14 cellular contexts compared by ENCODE assay signal in the genomic region with DNA sequence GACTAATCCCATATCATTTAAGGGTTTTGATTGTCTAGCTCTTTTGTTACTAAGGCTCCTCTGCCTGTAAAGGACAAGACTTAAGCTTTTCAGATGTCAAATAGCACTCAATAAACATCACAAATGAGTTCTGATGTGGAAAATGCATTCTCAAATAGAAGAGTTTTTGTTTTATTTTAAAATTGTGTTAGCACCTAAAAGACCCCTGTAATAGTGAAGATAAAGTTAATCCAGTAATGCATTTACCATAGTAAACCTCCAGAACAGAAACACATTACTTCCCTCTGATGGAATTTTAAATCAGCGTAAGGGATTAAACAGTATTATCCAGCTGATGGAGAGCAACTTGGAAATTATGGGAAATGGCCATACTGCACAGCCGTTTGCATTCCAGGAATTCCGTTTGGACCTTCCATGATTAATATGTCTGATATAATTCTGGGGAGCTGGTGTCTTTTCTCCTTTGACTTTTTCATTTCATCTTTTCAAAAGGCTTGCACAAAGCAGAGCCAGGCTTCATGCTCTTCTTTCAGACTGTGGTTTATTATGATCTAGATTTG.
DNase-seq lines count a peak whose midpoint lies in the region; ATAC-seq, FAIRE-seq and TF ChIP-seq lines count a peak whose summit lies in the region.
"Had no signal": no experiment of that assay in that cellular context is flagged by ENCODE, and none has a peak within 500 bp of the region (broad histone marks: within the 10 kb centered on the region; RNA-seq: fewer than 3 reads in every experiment).

No MANE protein-coding gene starts in this region.

- ATAC-seq in GM18907 (IDR thresholded peaks at IDR 0.05; ENCODE audit: unreplicated experiment) (no peak), HG03571 (IDR thresholded peaks at IDR 0.05; ENCODE audit: unreplicated experiment) (no peak)
- ATAC-seq: CD8-positive, alpha-beta T cell had no signal

- H2BK12ac ChIP-seq in H1 (ENCODE audit: low read depth, low read length): no peak overlapping the region

- no peaks in the 10 kb centered on the region for H3K9me2 ChIP-seq in SK-N-SH

- 69% methylated on average over 3 of the region's 3 CpGs for WGBS in SK-N-SH (ENCODE audit: low lambda C conversion rate)
- 78% methylated on average over 3 of the region's 3 CpGs; no CpG with 5 or more reads in 1 of the 2 experiments for WGBS in H1 (ENCODE audit: extremely low coverage in 1 of 2, insufficient coverage in 1 of 2, insufficient read length in 1 of 2, insufficient replicate concordance in 2 of 2, low coverage in 1 of 2, low lambda C conversion rate in 2 of 2, missing lambda C conversion rate in 1 of 2), 2 experiments
- 19% methylated on average over 3 of the region's 3 CpGs for WGBS in smooth muscle cell (ENCODE audit: low lambda C conversion rate)

- FAIRE-seq in H1 (lab: Jason Lieb, UNC): no peak
- FAIRE-seq: D721Med had no signal

- no peak overlapping the region for H3K4ac ChIP-seq in H1 (replicated peaks; ENCODE audit: insufficient read length, low read depth, low read length)

- no peak overlapping the region for H2BK15ac ChIP-seq in H1 (ENCODE audit: low read length)

- CTCF ChIA-PET in SK-N-SH (lab: Yijun Ruan, JAX): no interaction called here
- CTCF ChIA-PET in H1 (lab: Charles Lee; ENCODE audit: partially characterized antibody): interaction anchor here (0.6 kb wide), 1 partner anchor 98 kb away, joined by 3 read pairs; no protein-coding TSS in a partner anchor

- no peak overlapping the region for H4K91ac ChIP-seq in H1 (replicated peaks; ENCODE audit: insufficient read length, low read length)

- H3K14ac ChIP-seq in H1 (ENCODE audit: insufficient read length): no peak overlapping the region

- H4K5ac ChIP-seq in H1 (ENCODE audit: insufficient read length, low read depth, low read length): no peak overlapping the region

- H3K4me3 ChIP-seq in HAP-1 (no peak overlapping the region), SK-N-SH (ENCODE audit: low read depth in 2 of 2, low read length in 1 of 2) (no peak overlapping the region), H1 (ENCODE audit: extremely low read depth in 1 of 4, insufficient read depth in 2 of 4, low read depth in 3 of 4, low read length in 4 of 4) (no peak overlapping the region), smooth muscle cell (no peak overlapping the region)

- no peak overlapping the region for H3K9ac ChIP-seq in SK-N-SH
- no peak overlapping the region for H3K9ac ChIP-seq in H1 (replicated peaks in 1 of 4; ENCODE audit: extremely low read depth in 1 of 4, low read depth in 3 of 4, low read length in 3 of 4)
- no peak overlapping the region for H3K9ac ChIP-seq in smooth muscle cell (ENCODE audit: low read depth)

- H3K23ac ChIP-seq in H1 (ENCODE audit: insufficient read length): no peak overlapping the region

- H3F3A ChIP-seq in SK-N-SH (replicated peaks; ENCODE audit: insufficient read depth): no peaks in the 10 kb centered on the region
- peaks cover 13% of the 10 kb centered on the region for H3F3A ChIP-seq in smooth muscle cell (ENCODE audit: low read depth)

- in situ Hi-C loops in HAP-1 (cut with MboI; ENCODE audit: low sequenced_read_pairs): no loop called here

- no peaks in the 10 kb centered on the region for H3K9me3 ChIP-seq in HAP-1
- H3K9me3 ChIP-seq in SK-N-SH: no peaks in the 10 kb centered on the region
- H3K9me3 ChIP-seq in H1 (ENCODE audit: insufficient read depth in 2 of 2, low read depth in 1 of 2, low read length in 1 of 2): no peaks in the 10 kb centered on the region; a peak in 1 of 4 replicates
- no peaks in the 10 kb centered on the region for H3K9me3 ChIP-seq in smooth muscle cell (replicated peaks; ENCODE audit: low read depth)

- peak overlapping the region in 1 of 2 experiments; percentile 28; a peak in 1 of 4 replicates for H3K27ac ChIP-seq in SK-N-SH (ENCODE audit: low read depth in 2 of 2, low read length in 1 of 2)
- no peak overlapping the region for H3K27ac ChIP-seq in H1 (ENCODE audit: low read depth, low read length)
- H3K27ac ChIP-seq in smooth muscle cell (ENCODE audit: low read depth): no peak overlapping the region

- H2BK120ac ChIP-seq in H1 (replicated peaks; ENCODE audit: low read depth, low read length): no peak overlapping the region

- DNase-seq in HAP-1 (ENCODE audit: low spot score in 2 of 2): peak; percentile 49 to 99
- no peak for DNase-seq in SK-N-SH
- no peak for DNase-seq in H1 (ENCODE audit: low read depth in 1 of 2, low spot score in 2 of 2)
- DNase-seq in smooth muscle cell (lab: John Stamatoyannopoulos, UW; ENCODE audit: unreplicated experiment): no peak
- DNase-seq in NCI-H526 (lab: John Stamatoyannopoulos, UW): no peak
- DNase-seq in cerebellar nuclear complex (lab: John Stamatoyannopoulos, UW): no peak
- DNase-seq: CD8-positive, alpha-beta T cell; COR-L47; DND-41; GF-D8; KG1 had no signal

- POLR2A ChIA-PET in SK-N-SH (lab: Yijun Ruan, JAX): no interaction called here
- POLR2A ChIA-PET in H1 (lab: Charles Lee; ENCODE audit: partially characterized antibody): no interaction called here

- no peaks in the 10 kb centered on the region for H3K23me2 ChIP-seq in H1 (ENCODE audit: low read depth, low read length)

- H3K56ac ChIP-seq in H1 (replicated peaks; ENCODE audit: insufficient read length, low read depth, low read length): no peak overlapping the region

- H4K8ac ChIP-seq in H1 (ENCODE audit: extremely low read depth, insufficient read depth, low read length): no peak overlapping the region

- H2BK20ac ChIP-seq in H1 (ENCODE audit: low read length): no peak overlapping the region

- H3K4me1 ChIP-seq in HAP-1: peaks cover 21% of the 10 kb centered on the region
- H3K4me1 ChIP-seq in SK-N-SH (ENCODE audit: control insufficient read depth in 1 of 2, insufficient read depth in 2 of 2, low read depth in 1 of 2, low read length in 1 of 2): no peaks in the 10 kb centered on the region; a peak in 2 of 4 replicates
- peaks cover 0 to 7% (median 0%) of the 10 kb centered on the region in 4 experiments; a peak in 2 of 7 replicates for H3K4me1 ChIP-seq in H1 (replicated peaks in 1 of 4; ENCODE audit: control insufficient read depth in 3 of 4, insufficient read depth in 4 of 4, low read length in 3 of 4)
- H3K4me1 ChIP-seq in smooth muscle cell (ENCODE audit: low read depth): peaks cover 12% of the 10 kb centered on the region

- H3K27me3 ChIP-seq in HAP-1 (ENCODE audit: low read depth): no peaks in the 10 kb centered on the region
- no peaks in the 10 kb centered on the region for H3K27me3 ChIP-seq in SK-N-SH (ENCODE audit: insufficient read depth)
- no peaks in the 10 kb centered on the region for H3K27me3 ChIP-seq in H1 (replicated peaks in 1 of 4; ENCODE audit: control insufficient read depth in 3 of 4, extremely low read depth in 1 of 4, insufficient read depth in 3 of 4, low read length in 3 of 4)
- no peaks in the 10 kb centered on the region for H3K27me3 ChIP-seq in smooth muscle cell (ENCODE audit: low read depth)

- no peak for TF ChIP-seq CTCF in SK-N-SH (IDR thresholded peaks at IDR 0.05)
- TF ChIP-seq CTCF in H1 (IDR thresholded peaks at IDR 0.05; ENCODE audit: control extremely low read depth in 1 of 3, insufficient read depth in 1 of 3, low read depth in 1 of 3, low read length in 3 of 3): no peak
- TF ChIP-seq CTCF in smooth muscle cell (IDR thresholded peaks at IDR 0.05; ENCODE audit: borderline replicate concordance, insufficient read depth, poor library complexity, severe bottlenecking): no peak

- H3K36me3 ChIP-seq in HAP-1 (replicated peaks) (no peaks in the 10 kb centered on the region), SK-N-SH (replicated peaks in 1 of 2; ENCODE audit: control insufficient read depth in 1 of 2, insufficient read depth in 2 of 2, low read length in 1 of 2) (no peaks in the 10 kb centered on the region), H1 (ENCODE audit: control insufficient read depth in 2 of 4, insufficient read depth in 4 of 4, low read length in 3 of 4) (no peaks in the 10 kb centered on the region), smooth muscle cell (ENCODE audit: low read depth) (no peaks in the 10 kb centered on the region)

- H4K20me1 ChIP-seq in SK-N-SH (ENCODE audit: insufficient read depth): no peaks in the 10 kb centered on the region
- no peaks in the 10 kb centered on the region for H4K20me1 ChIP-seq in H1 (replicated peaks in 1 of 2; ENCODE audit: control insufficient read depth in 1 of 2, insufficient read depth in 2 of 2, low read length in 2 of 2)
- H4K20me1 ChIP-seq in smooth muscle cell (ENCODE audit: low read depth): no peaks in the 10 kb centered on the region

- no peaks in the 10 kb centered on the region for H3K79me1 ChIP-seq in H1 (ENCODE audit: low read depth, low read length)

- no peak overlapping the region for H2AK5ac ChIP-seq in H1 (ENCODE audit: low read depth, low read length)

- H3K79me2 ChIP-seq in SK-N-SH (ENCODE audit: insufficient read depth): no peaks in the 10 kb centered on the region
- H3K79me2 ChIP-seq in H1 (ENCODE audit: control insufficient read depth in 1 of 2, insufficient read depth in 2 of 2, low read length in 2 of 2): no peaks in the 10 kb centered on the region
- H3K79me2 ChIP-seq in smooth muscle cell (ENCODE audit: low read depth): no peaks in the 10 kb centered on the region

- no peak for TF ChIP-seq EP300 in SK-N-SH (IDR thresholded peaks at IDR 0.05; ENCODE audit: borderline replicate concordance in 1 of 2, low read depth in 1 of 2, low read length in 1 of 2)
- no peak for TF ChIP-seq EP300 in H1 (IDR thresholded peaks at IDR 0.05; ENCODE audit: borderline replicate concordance in 1 of 2, low read depth in 2 of 2, low read length in 2 of 2)

- no peak overlapping the region for H2BK5ac ChIP-seq in H1 (ENCODE audit: low read depth, low read length)

- TF ChIP-seq POLR2A in H1 (IDR thresholded peaks at IDR 0.05; ENCODE audit: control extremely low read depth in 1 of 2, low read depth in 2 of 2, low read length in 2 of 2): no peak

- H3K4me2 ChIP-seq in SK-N-SH: no peak overlapping the region
- no peak overlapping the region for H3K4me2 ChIP-seq in H1 (ENCODE audit: insufficient read depth in 1 of 2, low read depth in 2 of 2, low read length in 2 of 2)
- peak overlapping the region; percentile 49 for H3K4me2 ChIP-seq in smooth muscle cell

- H3K18ac ChIP-seq in H1 (ENCODE audit: extremely low read depth, low read length): no peak overlapping the region

- no peak for TF ChIP-seq RAD21 in SK-N-SH (IDR thresholded peaks at IDR 0.05; ENCODE audit: low read length)
- TF ChIP-seq RAD21 in H1 (IDR thresholded peaks at IDR 0.05 in 1 of 2, conservative IDR thresholded peaks at IDR 0.05 in 1 of 2; ENCODE audit: low read depth in 2 of 2, low read length in 2 of 2): no peak

- H2AFZ ChIP-seq in SK-N-SH (ENCODE audit: low read depth) (no peak overlapping the region), H1 (ENCODE audit: low read length) (no peak overlapping the region), smooth muscle cell (ENCODE audit: low read depth) (no peak overlapping the region)

TF ChIP-seq in SK-N-SH, 30 proteins besides CTCF, POLR2A, EP300 and RAD21 (continues in another document):
- peak; percentile 21; the same call in 1 of the 2 replicates for TF ChIP-seq TEAD4 (IDR thresholded peaks at IDR 0.05; ENCODE audit: borderline replicate concordance, insufficient read depth)

TF ChIP-seq in H1, 55 proteins besides CTCF, POLR2A, EP300 and RAD21 (continues in another document):
- TF ChIP-seq TEAD4 (IDR thresholded peaks at IDR 0.05; ENCODE audit: low read depth, low read length): 0 out of 2 replicates have a peak, but pooled peaks have one; percentile 42
- no peak for TF ChIP-seq NANOG (IDR thresholded peaks at IDR 0.05; ENCODE audit: insufficient read depth, low read depth, low read length, poor library complexity, severe bottlenecking)

Comparison
In these comparisons a context has a peak if more than half of its experiments do, and no peak if none do; other contexts are left out.
1. DNase-seq: peak in HAP-1 (2 of 2); none in SK-N-SH (single experiment), H1 (0 of 2), smooth muscle cell (single experiment), NCI-H526 (0 of 2) and cerebellar nuclear complex (0 of 2).